1 cellular context compared by ENCODE assay signal in the genomic region with DNA sequence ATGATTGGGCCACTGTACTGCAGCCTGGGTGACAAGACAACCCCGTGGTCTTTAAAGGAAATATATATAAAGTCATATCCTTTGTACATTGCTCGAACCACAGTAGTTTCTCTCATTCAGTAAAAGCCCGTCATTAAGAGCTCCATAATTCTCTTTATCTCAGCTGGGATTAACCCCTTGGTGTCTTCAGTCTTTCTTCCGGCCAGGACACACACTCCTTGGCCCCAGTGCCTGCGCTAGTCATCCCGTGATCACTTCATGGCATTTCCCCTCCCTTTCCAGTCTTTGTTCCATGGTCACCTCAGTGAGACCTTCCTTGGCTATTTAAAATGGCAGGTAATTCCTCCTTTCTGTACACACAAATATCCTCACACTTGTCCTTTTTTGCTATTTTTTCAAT.
TF ChIP-seq lines count a peak whose summit lies in the region.

No MANE protein-coding gene starts in this region.

TF ChIP-seq in HepG2, 621 proteins besides CTCF, POLR2A, EP300 and RAD21:
- no peak for TF ChIP-seq NAIF1 (CRISPR knock-in tag; IDR thresholded peaks at IDR 0.05; ENCODE audit: borderline replicate concordance)
- peak; percentile 58; the same call in 1 of the 2 replicates for TF ChIP-seq ZNF652 (CRISPR knock-in tag; IDR thresholded peaks at IDR 0.05; ENCODE audit: borderline replicate concordance, low read depth)
- no peak for TF ChIP-seq IRF2 (CRISPR knock-in tag; IDR thresholded peaks at IDR 0.05)
- no peak for TF ChIP-seq ZSCAN31 (CRISPR knock-in tag; IDR thresholded peaks at IDR 0.05; ENCODE audit: low read depth)
- peak; percentile 21; the same call in 1 of the 2 replicates for TF ChIP-seq POLR2AphosphoS5 (IDR thresholded peaks at IDR 0.05; ENCODE audit: low read depth, low read length)
- no peak for TF ChIP-seq ZIK1 (CRISPR knock-in tag; IDR thresholded peaks at IDR 0.05; ENCODE audit: borderline replicate concordance, low read depth)
